Comparison of ENCODE assay signal across 1 cellular context in genomic region chr12:53492188-53492587, GRCh38.
TF ChIP-seq lines count a peak whose summit lies in the region.

No MANE protein-coding gene starts in this region.

TF ChIP-seq in A549, 52 proteins besides CTCF, POLR2A, EP300 and RAD21 (continued from another document):
- TF ChIP-seq USF2 (IDR thresholded peaks at IDR 0.05): no peak
- TF ChIP-seq HMGXB4 (CRISPR knock-in tag; IDR thresholded peaks at IDR 0.05; ENCODE audit: borderline replicate concordance): no peak
